ENCODE assay signal across 8 cellular contexts in genomic region chr11:8671242-8671641, GRCh38. TPM values are rescaled to one million over a fixed set of nuclear protein-coding genes. Genes with fewer than 3 reads are reported as not detected.
DNase-seq lines count a peak whose midpoint lies in the region; ATAC-seq and TF ChIP-seq lines count a peak whose summit lies in the region.

No MANE protein-coding gene starts in this region.

- H3K36me3 ChIP-seq in testis (ENCODE audit: low read depth, missing control alignments), result no peaks in the 10 kb centered on the region

- H3K4me3 ChIP-seq in testis, result no peak overlapping the region

- peaks cover 22% of the 10 kb centered on the region for H3K36me3 Mint-ChIP-seq in activated naive CD8-positive, alpha-beta T cell treated with anti-CD3 and anti-CD28 coated beads, Interleukin-2, amount 10 ng/mL, durations not matched to agents 7 days and 5 days
- H3K36me3 Mint-ChIP-seq in activated naive CD8-positive, alpha-beta T cell treated with anti-CD3 and anti-CD28 coated beads for 36 hours, result peaks cover 32% of the 10 kb centered on the region

- H3K27ac ChIP-seq in testis, result peak overlapping the region in 1 of 2 donors; percentile 40

- WGBS in testis, 2 donors, result 27 to 47% methylated on average over 4 of the region's 4 CpGs

- no peaks in the 10 kb centered on the region for H3K9me3 ChIP-seq in testis

- peaks cover 9% of the 10 kb centered on the region for H3K4me1 ChIP-seq in testis

- ATAC-seq in activated naive CD8-positive, alpha-beta T cell treated with anti-CD3 and anti-CD28 coated beads, Interleukin-2, amount 10 ng/mL, durations not matched to agents 7 days and 5 days (ENCODE audit: low read depth), result no peak
- ATAC-seq in GM18907 (IDR thresholded peaks at IDR 0.05; ENCODE audit: unreplicated experiment) (no peak), HG03457 (IDR thresholded peaks at IDR 0.05; ENCODE audit: unreplicated experiment) (no peak)

- intact Hi-C loops in testis (cut with DNase I; ENCODE audit: low total_unique reads), result no loop called here

- no peak for TF ChIP-seq CTCF in testis (IDR thresholded peaks at IDR 0.05)

- TF ChIP-seq POLR2A in testis (IDR thresholded peaks at IDR 0.05), result no peak

- H3K27me3 Mint-ChIP-seq in activated naive CD8-positive, alpha-beta T cell treated with anti-CD3 and anti-CD28 coated beads, Interleukin-2, amount 10 ng/mL, durations not matched to agents 7 days and 5 days, result no peaks in the 10 kb centered on the region
- H3K27me3 Mint-ChIP-seq in activated naive CD8-positive, alpha-beta T cell treated with anti-CD3 and anti-CD28 coated beads for 36 hours, result no peaks in the 10 kb centered on the region

- peaks cover 5% of the 10 kb centered on the region for H3K4me1 Mint-ChIP-seq in activated naive CD8-positive, alpha-beta T cell treated with anti-CD3 and anti-CD28 coated beads, Interleukin-2, amount 10 ng/mL, durations not matched to agents 7 days and 5 days
- H3K4me1 Mint-ChIP-seq in activated naive CD8-positive, alpha-beta T cell treated with anti-CD3 and anti-CD28 coated beads for 36 hours, result peaks cover 2% of the 10 kb centered on the region

- POLR2A ChIA-PET in activated naive CD8-positive, alpha-beta T cell treated with anti-CD3 and anti-CD28 coated beads, Interleukin-2, amount 10 ng/mL, durations not matched to agents 7 days and 5 days (lab: Charles Lee), result interaction anchor here (1.1 to 4.5 kb wide), 2 partner anchors 12 kb away, joined by 6 to 28 read pairs; partner anchors contain the start of genes RPL27A and TRIM66

- H3K27ac Mint-ChIP-seq in activated naive CD8-positive, alpha-beta T cell treated with anti-CD3 and anti-CD28 coated beads, Interleukin-2, amount 10 ng/mL, durations not matched to agents 7 days and 5 days, result peak overlapping the region; percentile 22
- H3K27ac Mint-ChIP-seq in activated naive CD8-positive, alpha-beta T cell treated with anti-CD3 and anti-CD28 coated beads for 36 hours, result no peak overlapping the region

- no peaks in the 10 kb centered on the region for H3K9me3 Mint-ChIP-seq in activated naive CD8-positive, alpha-beta T cell treated with anti-CD3 and anti-CD28 coated beads, Interleukin-2, amount 10 ng/mL, durations not matched to agents 7 days and 5 days
- no peaks in the 10 kb centered on the region for H3K9me3 Mint-ChIP-seq in activated naive CD8-positive, alpha-beta T cell treated with anti-CD3 and anti-CD28 coated beads for 36 hours

- H3K4me3 Mint-ChIP-seq in activated naive CD8-positive, alpha-beta T cell treated with anti-CD3 and anti-CD28 coated beads, Interleukin-2, amount 10 ng/mL, durations not matched to agents 7 days and 5 days, result no peak overlapping the region
- H3K4me3 Mint-ChIP-seq in activated naive CD8-positive, alpha-beta T cell treated with anti-CD3 and anti-CD28 coated beads for 36 hours, result no peak overlapping the region

- DNase-seq in activated naive CD8-positive, alpha-beta T cell treated with anti-CD3 and anti-CD28 coated beads, Interleukin-2, amount 10 ng/mL, durations not matched to agents 7 days and 5 days, result no peak
- no peak for DNase-seq in activated naive CD8-positive, alpha-beta T cell treated with anti-CD3 and anti-CD28 coated beads for 36 hours
- DNase-seq in cerebellum (ENCODE audit: low spot score) (peak; percentile 84), kidney glomerular epithelial cell (lab: John Stamatoyannopoulos, UW) (peak; percentile 80), testis (peak; percentile 50), germinal center (ENCODE audit: low spot score) (no peak)

- H3K27me3 ChIP-seq in testis, result no peaks in the 10 kb centered on the region

RNA-seq across cellular contexts. Expression of gene TRIM66, which starts 11.2 kb away (rescaled TPM):
- 10 to 100 TPM; 35.3 to 35.8 TPM for total RNA-seq in activated naive CD8-positive, alpha-beta T cell treated with anti-CD3 and anti-CD28 coated beads, Interleukin-2, amount 10 ng/mL, durations not matched to agents 7 days and 5 days
- total RNA-seq in activated naive CD8-positive, alpha-beta T cell treated with anti-CD3 and anti-CD28 coated beads for 36 hours, result 10 to 100 TPM; 22.2 to 23.0 TPM
- total RNA-seq in cerebellum, result 4.9 TPM
- total RNA-seq in testis, result 10 to 100 TPM; 37.4 to 49.6 TPM
- 49.2 TPM for polyA plus RNA-seq in testis (ENCODE audit: insufficient read depth, low read depth, low replicate concordance)

RNA-seq across cellular contexts. Expression of gene RPL27A, which starts 11.3 kb away (rescaled TPM):
- total RNA-seq in activated naive CD8-positive, alpha-beta T cell treated with anti-CD3 and anti-CD28 coated beads, Interleukin-2, amount 10 ng/mL, durations not matched to agents 7 days and 5 days, result 1,000 to 10,000 TPM in 1 of 2 experiments, 100 to 1,000 TPM in 1; 981 to 1,044 TPM
- total RNA-seq in activated naive CD8-positive, alpha-beta T cell treated with anti-CD3 and anti-CD28 coated beads for 36 hours, result 1,000 to 10,000 TPM; 1,128 to 1,154 TPM
- total RNA-seq in cerebellum (430 TPM), testis (100 to 1,000 TPM; 340 to 586 TPM)
- 1,052 TPM for polyA plus RNA-seq in testis (ENCODE audit: insufficient read depth, low read depth, low replicate concordance)

Comparison
In these comparisons a context has a peak if more than half of its experiments do, and no peak if none do; other contexts are left out.
1. DNase-seq: peak in cerebellum (single experiment), kidney glomerular epithelial cell (single experiment) and testis (single experiment); none in activated naive CD8-positive, alpha-beta T cell treated with anti-CD3 and anti-CD28 coated beads, Interleukin-2, amount 10 ng/mL, durations not matched to agents 7 days and 5 days (single experiment), activated naive CD8-positive, alpha-beta T cell treated with anti-CD3 and anti-CD28 coated beads for 36 hours (single experiment) and germinal center (single experiment).